19 cellular contexts compared by ENCODE assay signal in the genomic region with DNA sequence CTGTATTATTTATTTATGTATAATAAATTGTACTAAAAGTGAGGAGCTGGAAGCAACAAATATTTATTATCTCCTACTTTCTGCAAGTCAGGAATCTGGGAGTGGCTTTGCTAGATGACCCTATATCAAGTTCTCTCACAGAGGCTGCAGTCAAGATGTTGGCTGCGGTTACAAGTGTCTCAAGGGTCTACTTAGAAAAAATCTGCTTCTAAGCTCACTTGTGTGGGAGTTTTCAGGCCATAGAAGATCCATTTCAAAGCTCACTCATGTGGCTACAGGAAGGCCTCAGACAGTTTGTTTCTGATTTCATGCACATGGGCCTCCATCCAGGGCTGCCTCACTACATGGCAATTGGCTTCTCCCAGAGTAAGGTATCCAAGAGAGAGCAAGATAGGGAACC.
DNase-seq lines count a peak whose midpoint lies in the region; ATAC-seq, FAIRE-seq and TF ChIP-seq lines count a peak whose summit lies in the region.
"Had no signal": no experiment of that assay in that cellular context is flagged by ENCODE, and none has a peak within 500 bp of the region (broad histone marks: within the 10 kb centered on the region; RNA-seq: fewer than 3 reads in every experiment).

No MANE protein-coding gene starts in this region.

- DNase-seq in NCI-H187 treated with DMSO at 0.1 percent for 48 hours (lab: John Stamatoyannopoulos, UW), result peak; percentile 11
- DNase-seq in NCI-H187 (lab: John Stamatoyannopoulos, UW), result no peak
- peak; percentile 42 for DNase-seq in fibroblast of mammary gland (ENCODE audit: low read depth)
- DNase-seq in nephron progenitor cell, result no peak
- peak; percentile 75 to 76 for DNase-seq in thyroid gland
- DNase-seq in small intestine, result no peak
- no peak for DNase-seq in heart left ventricle
- DNase-seq: CD4-positive, alpha-beta memory T cell; DMS79 treated with DMSO at 0.1 percent for 48 hours; GF-D8; GOT3; H7 had no signal

- H3K27me3 ChIP-seq in thyroid gland, result no peaks in the 10 kb centered on the region
- H3K27me3 ChIP-seq in small intestine (ENCODE audit: control insufficient read depth in 2 of 2, insufficient read depth in 2 of 2, low read length in 2 of 2), result no peaks in the 10 kb centered on the region
- H3K27me3 ChIP-seq in heart left ventricle, result no peaks in the 10 kb centered on the region
- H3K27me3 ChIP-seq: BLaER1 had no signal

- ATAC-seq in GM21576 (IDR thresholded peaks at IDR 0.05; ENCODE audit: unreplicated experiment) (no peak), heart left ventricle (no peak)
- ATAC-seq: A549, HCT116 had no signal

- peaks cover 27% of the 10 kb centered on the region for H3K9me3 Mint-ChIP-seq in nephron progenitor cell

- H3K36me3 Mint-ChIP-seq in nephron progenitor cell (ENCODE audit: low read depth), result no peaks in the 10 kb centered on the region
- H3K36me3 Mint-ChIP-seq: CD14-positive monocyte; CD4-positive, alpha-beta memory T cell had no signal

- TF ChIP-seq POLR2A in thyroid gland (IDR thresholded peaks at IDR 0.05) (no peak), heart left ventricle (IDR thresholded peaks at IDR 0.05) (no peak)

- H3K27ac Mint-ChIP-seq in nephron progenitor cell, result peak overlapping the region; percentile 59
- H3K27ac Mint-ChIP-seq: CD14-positive monocyte; CD4-positive, alpha-beta memory T cell had no signal

- FAIRE-seq in small intestine (lab: Jason Lieb, UNC), result no peak
- FAIRE-seq: A549 had no signal

- no peaks in the 10 kb centered on the region for H3K9me3 ChIP-seq in thyroid gland
- H3K9me3 ChIP-seq in small intestine (ENCODE audit: control insufficient read depth, low read depth), result no peaks in the 10 kb centered on the region
- H3K9me3 ChIP-seq in heart left ventricle, result peaks cover 0 to 22% (median 9%) of the 10 kb centered on the region in 12 donors
- H3K9me3 ChIP-seq: BLaER1 had no signal

- no peaks in the 10 kb centered on the region for H3K27me3 Mint-ChIP-seq in nephron progenitor cell (ENCODE audit: low read depth, poor library complexity)
- H3K27me3 Mint-ChIP-seq: CD4-positive, alpha-beta memory T cell had no signal

- no peak for TF ChIP-seq CTCF in fibroblast of mammary gland (conservative IDR thresholded peaks at IDR 0.05; ENCODE audit: control insufficient read depth, insufficient read depth, low read depth, low read length)
- TF ChIP-seq CTCF in nephron progenitor cell (IDR thresholded peaks at IDR 0.05), result no peak
- no peak for TF ChIP-seq CTCF in thyroid gland (IDR thresholded peaks at IDR 0.05)
- no peak for TF ChIP-seq CTCF in heart left ventricle (IDR thresholded peaks at IDR 0.05)

- WGBS in thyroid gland, 2 donors, result 3 to 29% methylated on average over 1 of the region's 1 CpG
- 72 to 96% (median 81%) methylated on average over 1 of the region's 1 CpG for WGBS in small intestine, 3 donors
- 70 to 82% (median 73%) methylated on average over 1 of the region's 1 CpG for WGBS in heart left ventricle, 4 donors

- H3K36me3 ChIP-seq in thyroid gland (no peaks in the 10 kb centered on the region), small intestine (ENCODE audit: control insufficient read depth in 2 of 2, insufficient read depth in 2 of 2, low read length in 2 of 2) (no peaks in the 10 kb centered on the region), heart left ventricle (no peaks in the 10 kb centered on the region)
- H3K36me3 ChIP-seq: BLaER1 had no signal

- H3K4me3 ChIP-seq in fibroblast of mammary gland (ENCODE audit: control insufficient read depth, low read depth, low read length) (no peak overlapping the region), thyroid gland (replicated peaks in 1 of 3) (no peak overlapping the region), small intestine (ENCODE audit: low read depth in 1 of 2, low read length in 2 of 2) (no peak overlapping the region), heart left ventricle (no peak overlapping the region)
- H3K4me3 ChIP-seq: A549, BLaER1 had no signal

- no peak overlapping the region for H3K4me3 Mint-ChIP-seq in nephron progenitor cell
- H3K4me3 Mint-ChIP-seq: CD14-positive monocyte; CD4-positive, alpha-beta memory T cell had no signal

- peaks cover 5% of the 10 kb centered on the region for H3K4me1 Mint-ChIP-seq in nephron progenitor cell
- H3K4me1 Mint-ChIP-seq: CD14-positive monocyte; CD4-positive, alpha-beta memory T cell had no signal

- H3K4me1 ChIP-seq in thyroid gland (peaks cover 5 to 14% of the 10 kb centered on the region in 2 donors), small intestine (ENCODE audit: control insufficient read depth in 2 of 2, insufficient read depth in 1 of 2, low read depth in 1 of 2, low read length in 1 of 2) (no peaks in the 10 kb centered on the region), heart left ventricle (no peaks in the 10 kb centered on the region)
- H3K4me1 ChIP-seq: A549, BLaER1 had no signal

- intact Hi-C loops in thyroid gland (cut with DNase I), result no loop called here
- intact Hi-C loops in heart left ventricle (cut with DNase I), result loop anchor here in 1 of 10 donors (5.0 kb wide), 1 partner anchor 34 kb away; no protein-coding TSS in a partner anchor

- H3K27ac ChIP-seq in thyroid gland (peak overlapping the region in 1 of 3 donors; percentile 7), small intestine (ENCODE audit: low read depth in 1 of 2, low read length in 1 of 2) (no peak overlapping the region), heart left ventricle (no peak overlapping the region)
- H3K27ac ChIP-seq: 22Rv1, A549, BLaER1, HL-60 had no signal

Comparison
In these comparisons a context has a peak if more than half of its experiments do, and no peak if none do; other contexts are left out.
1. DNase-seq: peak in NCI-H187 treated with DMSO at 0.1 percent for 48 hours (single experiment), fibroblast of mammary gland (single experiment) and thyroid gland (2 of 2); none in NCI-H187 (0 of 2), nephron progenitor cell (single experiment), small intestine (single experiment) and heart left ventricle (0 of 5).